8 cellular contexts compared by ENCODE assay signal in genomic region chr1:1040004-1040991, GRCh38. TPM values are rescaled to one million over a fixed set of nuclear protein-coding genes. Genes with fewer than 3 reads are reported as not detected.
A peak's percentile ranks its signal among the peaks of the same experiment; 100 is the strongest.
DNase-seq lines count a peak whose midpoint lies in the region; ATAC-seq and TF ChIP-seq lines count a peak whose summit lies in the region.

No MANE protein-coding gene starts in this region.

- H3F3A ChIP-seq in DOHH2 (ENCODE audit: control insufficient read depth, insufficient read depth), result no peaks in the 10 kb centered on the region

- H3K36me3 ChIP-seq in DOHH2 (ENCODE audit: control insufficient read depth, low read length) (no peaks in the 10 kb centered on the region), upper lobe of left lung (peaks cover 0 to 25% (median 9%) of the 10 kb centered on the region in 4 donors)

- no peaks in the 10 kb centered on the region for H3K9me2 ChIP-seq in DOHH2 (replicated peaks; ENCODE audit: control insufficient read depth, low read length)

- H3K27ac Mint-ChIP-seq in activated naive CD8-positive, alpha-beta T cell treated with anti-CD3 and anti-CD28 coated beads for 36 hours, result peak overlapping the region; percentile 39

- intact Hi-C loops in Right ventricle myocardium superior (cut with DNase I), result no loop called here

- H3K4me1 ChIP-seq in DOHH2 (ENCODE audit: control insufficient read depth, low read length) (peaks cover 23% of the 10 kb centered on the region), upper lobe of left lung (peaks cover 14 to 24% (median 18%) of the 10 kb centered on the region in 4 donors)

- H3K9me3 Mint-ChIP-seq in activated naive CD8-positive, alpha-beta T cell treated with anti-CD3 and anti-CD28 coated beads for 36 hours, result no peaks in the 10 kb centered on the region

- H3K9me3 ChIP-seq in DOHH2 (ENCODE audit: control insufficient read depth, insufficient read depth, low read length) (no peaks in the 10 kb centered on the region), upper lobe of left lung (no peaks in the 10 kb centered on the region)

- peak overlapping the region; percentile 65 for H3K4me2 ChIP-seq in DOHH2 (ENCODE audit: low read length)

- TF ChIP-seq POLR2A in upper lobe of left lung (IDR thresholded peaks at IDR 0.05), result no peak

- H3K27me3 Mint-ChIP-seq in activated naive CD8-positive, alpha-beta T cell treated with anti-CD3 and anti-CD28 coated beads for 36 hours, result peaks cover 13% of the 10 kb centered on the region

- peak overlapping the region; percentile 58; the same call in 1 of the 2 replicates for H3K4me3 ChIP-seq in DOHH2 (ENCODE audit: low read length)
- H3K4me3 ChIP-seq in upper lobe of left lung, result peak overlapping the region; percentile 20 to 56 (median 46)

- DNase-seq in activated naive CD8-positive, alpha-beta T cell treated with anti-CD3 and anti-CD28 coated beads for 36 hours, result peak; percentile 84
- peak; percentile 83 for DNase-seq in Right ventricle myocardium superior
- peak; percentile 59 for DNase-seq in pulmonary artery endothelial cell (ENCODE audit: low read depth, low spot score)
- peak; percentile 86 to 93 for DNase-seq in upper lobe of left lung

- H3K4me1 Mint-ChIP-seq in activated naive CD8-positive, alpha-beta T cell treated with anti-CD3 and anti-CD28 coated beads for 36 hours, result peaks cover 22% of the 10 kb centered on the region

- peaks cover 49% of the 10 kb centered on the region for H3K27me3 ChIP-seq in DOHH2 (ENCODE audit: control insufficient read depth, low read length)
- H3K27me3 ChIP-seq in upper lobe of left lung, result peaks cover 0 to 8% (median 0%) of the 10 kb centered on the region in 4 donors

- H3K27ac ChIP-seq in DOHH2 (ENCODE audit: low read depth, low read length) (no peak overlapping the region), upper lobe of left lung (peak overlapping the region in 1 of 4 donors; percentile 36)

- H3K4me3 Mint-ChIP-seq in activated naive CD8-positive, alpha-beta T cell treated with anti-CD3 and anti-CD28 coated beads for 36 hours, result peak overlapping the region; percentile 69

- H4K20me1 ChIP-seq in DOHH2 (ENCODE audit: control insufficient read depth, insufficient read depth, low read depth, low read length), result no peaks in the 10 kb centered on the region; the same call in 1 of the 2 replicates

- H3K36me3 Mint-ChIP-seq in activated naive CD8-positive, alpha-beta T cell treated with anti-CD3 and anti-CD28 coated beads for 36 hours, result peaks cover 6% of the 10 kb centered on the region

- no peak for TF ChIP-seq EP300 in upper lobe of left lung (IDR thresholded peaks at IDR 0.05)

- ATAC-seq in HG03108 (IDR thresholded peaks at IDR 0.05; ENCODE audit: unreplicated experiment), result peak; percentile 33
- ATAC-seq in SK-N-SH treated with all-trans-retinoic acid at 6 μM for 48 hours, result peak; percentile 91
- ATAC-seq in Right ventricle myocardium superior (ENCODE audit: poor library complexity), result peak; percentile 89
- peak; percentile 67 to 80 for ATAC-seq in upper lobe of left lung (ENCODE audit: low FRiP score in 2 of 2)
- ATAC-seq in GM18519 (IDR thresholded peaks at IDR 0.05; ENCODE audit: low FRiP score, unreplicated experiment), result no peak

- TF ChIP-seq CTCF in DOHH2 (IDR thresholded peaks at IDR 0.05; ENCODE audit: low read depth, low read length, poor library complexity, severe bottlenecking) (no peak), upper lobe of left lung (IDR thresholded peaks at IDR 0.05) (peak in 5 of 6 experiments; percentile 14 to 62 (median 44))

- 16% methylated on average over 23 to 47 of the region's 99 CpGs for WGBS in upper lobe of left lung, 2 donors

- H3K79me2 ChIP-seq in DOHH2 (ENCODE audit: control insufficient read depth, low read length), result no peaks in the 10 kb centered on the region

TF ChIP-seq in SK-N-SH treated with all-trans-retinoic acid at 6 μM for 48 hours, 23 proteins besides CTCF, POLR2A, EP300 and RAD21:
- no peak for TF ChIP-seq PATZ1 (CRISPR knock-in tag; IDR thresholded peaks at IDR 0.05; ENCODE audit: borderline replicate concordance)
- TF ChIP-seq POU6F1 (CRISPR knock-in tag; IDR thresholded peaks at IDR 0.05; ENCODE audit: borderline replicate concordance, low read depth), result no peak

RNA-seq across cellular contexts. Expression of gene AGRN, which starts 20.4 kb away (rescaled TPM):
- 10 to 100 TPM; 30.4 to 30.5 TPM for total RNA-seq in activated naive CD8-positive, alpha-beta T cell treated with anti-CD3 and anti-CD28 coated beads for 36 hours
- total RNA-seq in Right ventricle myocardium superior, result 12.8 TPM
- total RNA-seq in pulmonary artery endothelial cell, result 48.4 and 88.2 TPM in 2 replicates
- 100 to 1,000 TPM in 5 of 6 donors, 10 to 100 TPM in 1; 91.0 to 316 (median 157) TPM for total RNA-seq in upper lobe of left lung

RNA-seq across cellular contexts. Expression of gene ISG15, which starts 27.0 kb away (rescaled TPM):
- total RNA-seq in activated naive CD8-positive, alpha-beta T cell treated with anti-CD3 and anti-CD28 coated beads for 36 hours, result 10 to 100 TPM; 71.7 to 78.4 TPM
- total RNA-seq in Right ventricle myocardium superior (13.3 TPM), pulmonary artery endothelial cell (96.4 and 121 TPM in 2 replicates), upper lobe of left lung (100 to 1,000 TPM in 2 of 6 donors, 10 to 100 TPM in 4; 32.5 to 180 (median 63.8) TPM)

RNA-seq across cellular contexts. Expression of gene RNF223, which starts 33.8 kb away (rescaled TPM):
- not detected for total RNA-seq in activated naive CD8-positive, alpha-beta T cell treated with anti-CD3 and anti-CD28 coated beads for 36 hours
- total RNA-seq in Right ventricle myocardium superior, result not detected
- total RNA-seq in pulmonary artery endothelial cell, result not detected in 2 replicates
- 1 to 10 TPM; 1.0 to 2.4 (median 1.8) TPM for total RNA-seq in upper lobe of left lung

RNA-seq across cellular contexts. Expression of gene HES4, which starts 40.4 kb away (rescaled TPM):
- total RNA-seq in activated naive CD8-positive, alpha-beta T cell treated with anti-CD3 and anti-CD28 coated beads for 36 hours, result 1 to 10 TPM in 1 of 2 experiments, under 1 TPM in 1; 0.93 to 1.1 TPM
- 27.4 TPM for total RNA-seq in Right ventricle myocardium superior
- total RNA-seq in pulmonary artery endothelial cell, result 9.1 and 17.8 TPM in 2 replicates
- total RNA-seq in upper lobe of left lung, result 10 to 100 TPM; 26.5 to 55.0 (median 35.0) TPM

RNA-seq across cellular contexts. Expression of gene PERM1, which starts 58.4 kb away (rescaled TPM):
- total RNA-seq in activated naive CD8-positive, alpha-beta T cell treated with anti-CD3 and anti-CD28 coated beads for 36 hours, result not detected
- total RNA-seq in Right ventricle myocardium superior (170 TPM), pulmonary artery endothelial cell (not detected in 2 replicates), upper lobe of left lung (1 to 10 TPM in 1 of 6 donors, under 1 TPM in 3, not detected in 2; 0.15 to 1.0 (median 0.36) TPM)
